1 cellular context compared by ENCODE assay signal in genomic region chr11:35524780-35525179, GRCh38.
TF ChIP-seq lines count a peak whose summit lies in the region.

No MANE protein-coding gene starts in this region.

TF ChIP-seq in liver, 16 proteins besides CTCF, POLR2A, EP300 and RAD21 (continued from another document):
- TF ChIP-seq ZBTB33 (IDR thresholded peaks at IDR 0.05) (no peak), EGR1 (IDR thresholded peaks at IDR 0.05; ENCODE audit: low read depth in 2 of 2) (no peak), JUND (IDR thresholded peaks at IDR 0.05) (no peak), HNF4A (conservative IDR thresholded peaks at IDR 0.05) (no peak)
